1 cellular context compared by ENCODE assay signal in the genomic region with DNA sequence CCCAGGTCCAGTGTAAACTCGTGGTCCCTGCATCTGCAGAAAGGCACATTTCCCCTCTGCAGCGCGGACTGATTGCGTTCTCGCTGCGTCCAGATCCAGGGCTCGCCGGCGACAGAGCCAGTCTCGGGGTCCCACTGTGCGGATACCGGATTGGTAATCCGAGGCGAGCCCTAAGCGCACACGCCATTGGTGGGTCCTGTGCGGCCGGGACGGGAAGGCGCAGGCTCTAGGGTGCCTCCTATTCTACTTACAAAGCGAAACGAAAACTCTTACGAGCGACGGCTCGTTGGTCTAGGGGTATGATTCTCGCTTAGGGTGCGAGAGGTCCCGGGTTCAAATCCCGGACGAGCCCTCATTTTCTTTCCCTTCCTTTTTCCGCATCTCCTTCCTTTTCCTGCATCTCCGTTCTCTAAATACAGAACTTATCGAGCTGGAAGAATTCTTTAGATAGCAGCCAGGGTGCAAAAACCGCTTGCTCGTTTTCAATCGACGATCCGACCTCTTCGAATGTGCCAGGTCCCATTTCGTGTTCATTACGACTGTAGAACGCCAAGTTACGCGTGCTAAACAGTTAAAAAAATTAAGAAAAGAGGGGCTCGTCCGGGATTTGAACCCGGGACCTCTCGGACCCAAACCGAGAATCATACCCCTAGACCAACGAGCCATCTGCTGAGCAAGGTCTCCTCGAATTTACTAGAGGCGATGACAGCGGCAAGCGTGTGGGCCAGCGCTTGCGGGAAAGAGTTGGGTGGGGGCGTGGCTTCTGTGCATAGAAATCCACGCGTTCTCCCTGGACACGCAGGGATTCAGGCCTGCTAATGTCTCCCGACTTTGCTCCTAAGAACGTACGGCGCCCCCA.
TF ChIP-seq lines count a peak whose summit lies in the region.

No MANE protein-coding gene starts in this region.

TF ChIP-seq in K562, 482 proteins besides CTCF, POLR2A, EP300 and RAD21 (continued from another document and continues in another):
- TF ChIP-seq, protein P1, sequence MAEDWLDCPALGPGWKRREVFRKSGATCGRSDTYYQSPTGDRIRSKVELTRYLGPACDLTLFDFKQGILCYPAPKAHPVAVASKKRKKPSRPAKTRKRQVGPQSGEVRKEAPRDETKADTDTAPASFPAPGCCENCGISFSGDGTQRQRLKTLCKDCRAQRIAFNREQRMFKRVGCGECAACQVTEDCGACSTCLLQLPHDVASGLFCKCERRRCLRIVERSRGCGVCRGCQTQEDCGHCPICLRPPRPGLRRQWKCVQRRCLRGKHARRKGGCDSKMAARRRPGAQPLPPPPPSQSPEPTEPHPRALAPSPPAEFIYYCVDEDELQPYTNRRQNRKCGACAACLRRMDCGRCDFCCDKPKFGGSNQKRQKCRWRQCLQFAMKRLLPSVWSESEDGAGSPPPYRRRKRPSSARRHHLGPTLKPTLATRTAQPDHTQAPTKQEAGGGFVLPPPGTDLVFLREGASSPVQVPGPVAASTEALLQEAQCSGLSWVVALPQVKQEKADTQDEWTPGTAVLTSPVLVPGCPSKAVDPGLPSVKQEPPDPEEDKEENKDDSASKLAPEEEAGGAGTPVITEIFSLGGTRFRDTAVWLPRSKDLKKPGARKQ (CRISPR knock-in tag; IDR thresholded peaks at IDR 0.05) = no peak
- TF ChIP-seq ZNF253 (CRISPR knock-in tag; conservative IDR thresholded peaks at IDR 0.05) (no peak), HOXB6 (CRISPR knock-in tag; IDR thresholded peaks at IDR 0.05; ENCODE audit: borderline replicate concordance) (no peak), LCOR (CRISPR knock-in tag; IDR thresholded peaks at IDR 0.05) (peak; percentile 8; the same call in 1 of the 2 replicates), TEAD2 (tag; IDR thresholded peaks at IDR 0.05) (no peak), ELF1 (tag; IDR thresholded peaks at IDR 0.05) (peak; percentile 53), ZNF507 (tag; conservative IDR thresholded peaks at IDR 0.05) (no peak), MAFG (tag; conservative IDR thresholded peaks at IDR 0.05) (no peak), ARID1B (IDR thresholded peaks at IDR 0.05) (no peak; the same call in 1 of the 2 replicates), HDAC6 (IDR thresholded peaks at IDR 0.05; ENCODE audit: low read depth, low read length) (peak; percentile 97; the same call in 1 of the 2 replicates), ZC3H4 (CRISPR knock-in tag; IDR thresholded peaks at IDR 0.05; ENCODE audit: borderline replicate concordance) (no peak), SMARCB1 (IDR thresholded peaks at IDR 0.05; ENCODE audit: insufficient read length, low read depth) (no peak), SAP30 (IDR thresholded peaks at IDR 0.05; ENCODE audit: borderline replicate concordance, insufficient read depth, low read depth, low read length, poor library complexity, severe bottlenecking) (peak; percentile 17), GTF2E2 (tag; IDR thresholded peaks at IDR 0.05) (peak; percentile 77; the same call in 1 of the 2 replicates), TCF3 (CRISPR knock-in tag; IDR thresholded peaks at IDR 0.05) (peak; percentile 22; the same call in 1 of the 2 replicates), KAT2B (IDR thresholded peaks at IDR 0.05; ENCODE audit: low read depth, low read length) (no peak), RHOXF2B (CRISPR knock-in tag; conservative IDR thresholded peaks at IDR 0.05) (no peak), PPARD (CRISPR knock-in tag; IDR thresholded peaks at IDR 0.05) (no peak), TEAD4 (IDR thresholded peaks at IDR 0.05; ENCODE audit: low read length) (peak; percentile 81), TEAD4 (CRISPR knock-in tag; IDR thresholded peaks at IDR 0.05; ENCODE audit: borderline replicate concordance) (no peak), HNRNPH1 (optimal IDR thresholded peaks at IDR 0.05; ENCODE audit: low read depth, low read length) (no peak), XRCC3 (IDR thresholded peaks at IDR 0.05) (no peak), SMC3 (conservative IDR thresholded peaks at IDR 0.05; ENCODE audit: insufficient read depth, low read depth, low read length) (0 out of 2 replicates have a peak, but pooled peaks have one; percentile 2), ZNF57 (CRISPR knock-in tag; IDR thresholded peaks at IDR 0.05) (no peak), STAT5B (CRISPR knock-in tag; IDR thresholded peaks at IDR 0.05) (no peak), NCOA6 (IDR thresholded peaks at IDR 0.05) (no peak), SOX6 (IDR thresholded peaks at IDR 0.05) (no peak), MTF1 (CRISPR knock-in tag; IDR thresholded peaks at IDR 0.05; ENCODE audit: borderline replicate concordance) (no peak), ZBTB17 (CRISPR knock-in tag; IDR thresholded peaks at IDR 0.05) (peak; percentile 45; the same call in 1 of the 2 replicates), NR2C1 (IDR thresholded peaks at IDR 0.05) (no peak), NR2C1 (tag; IDR thresholded peaks at IDR 0.05) (0 out of 2 replicates have a peak, but pooled peaks have one; percentile 17), GABPB1 (CRISPR knock-in tag; IDR thresholded peaks at IDR 0.05) (0 out of 2 replicates have a peak, but pooled peaks have one; percentile 40), STAT5A (IDR thresholded peaks at IDR 0.05; ENCODE audit: borderline replicate concordance, low read length) (peak; percentile 27; the same call in 1 of the 2 replicates), GTF2A2 (tag; IDR thresholded peaks at IDR 0.05) (no peak), SMAD1 (IDR thresholded peaks at IDR 0.05; ENCODE audit: low read depth, low read length, partially characterized antibody) (peak; percentile 21), TGIF2 (CRISPR knock-in tag; IDR thresholded peaks at IDR 0.05) (no peak), SIN3B (IDR thresholded peaks at IDR 0.05; ENCODE audit: low read depth) (peak; percentile 48; the same call in 1 of the 2 replicates), FOS (IDR thresholded peaks at IDR 0.05; ENCODE audit: extremely low read depth, insufficient read length) (no peak), BRF1 (IDR thresholded peaks at IDR 0.05; ENCODE audit: borderline replicate concordance, extremely low read depth, insufficient read length) (peak; percentile 79), PHB (CRISPR knock-in tag; IDR thresholded peaks at IDR 0.05) (no peak), SMAD4 (CRISPR knock-in tag; conservative IDR thresholded peaks at IDR 0.05) (peak; percentile 35; the same call in 1 of the 2 replicates)
- TF ChIP-seq, protein P2, sequence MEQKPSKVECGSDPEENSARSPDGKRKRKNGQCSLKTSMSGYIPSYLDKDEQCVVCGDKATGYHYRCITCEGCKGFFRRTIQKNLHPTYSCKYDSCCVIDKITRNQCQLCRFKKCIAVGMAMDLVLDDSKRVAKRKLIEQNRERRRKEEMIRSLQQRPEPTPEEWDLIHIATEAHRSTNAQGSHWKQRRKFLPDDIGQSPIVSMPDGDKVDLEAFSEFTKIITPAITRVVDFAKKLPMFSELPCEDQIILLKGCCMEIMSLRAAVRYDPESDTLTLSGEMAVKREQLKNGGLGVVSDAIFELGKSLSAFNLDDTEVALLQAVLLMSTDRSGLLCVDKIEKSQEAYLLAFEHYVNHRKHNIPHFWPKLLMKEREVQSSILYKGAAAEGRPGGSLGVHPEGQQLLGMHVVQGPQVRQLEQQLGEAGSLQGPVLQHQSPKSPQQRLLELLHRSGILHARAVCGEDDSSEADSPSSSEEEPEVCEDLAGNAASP (IDR thresholded peaks at IDR 0.05) = no peak
- TF ChIP-seq, protein P3, sequence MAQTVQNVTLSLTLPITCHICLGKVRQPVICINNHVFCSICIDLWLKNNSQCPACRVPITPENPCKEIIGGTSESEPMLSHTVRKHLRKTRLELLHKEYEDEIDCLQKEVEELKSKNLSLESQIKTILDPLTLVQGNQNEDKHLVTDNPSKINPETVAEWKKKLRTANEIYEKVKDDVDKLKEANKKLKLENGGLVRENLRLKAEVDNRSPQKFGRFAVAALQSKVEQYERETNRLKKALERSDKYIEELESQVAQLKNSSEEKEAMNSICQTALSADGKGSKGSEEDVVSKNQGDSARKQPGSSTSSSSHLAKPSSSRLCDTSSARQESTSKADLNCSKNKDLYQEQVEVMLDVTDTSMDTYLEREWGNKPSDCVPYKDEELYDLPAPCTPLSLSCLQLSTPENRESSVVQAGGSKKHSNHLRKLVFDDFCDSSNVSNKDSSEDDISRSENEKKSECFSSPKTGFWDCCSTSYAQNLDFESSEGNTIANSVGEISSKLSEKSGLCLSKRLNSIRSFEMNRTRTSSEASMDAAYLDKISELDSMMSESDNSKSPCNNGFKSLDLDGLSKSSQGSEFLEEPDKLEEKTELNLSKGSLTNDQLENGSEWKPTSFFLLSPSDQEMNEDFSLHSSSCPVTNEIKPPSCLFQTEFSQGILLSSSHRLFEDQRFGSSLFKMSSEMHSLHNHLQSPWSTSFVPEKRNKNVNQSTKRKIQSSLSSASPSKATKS (CRISPR knock-in tag; IDR thresholded peaks at IDR 0.05) = no peak
- TF ChIP-seq, protein P4, sequence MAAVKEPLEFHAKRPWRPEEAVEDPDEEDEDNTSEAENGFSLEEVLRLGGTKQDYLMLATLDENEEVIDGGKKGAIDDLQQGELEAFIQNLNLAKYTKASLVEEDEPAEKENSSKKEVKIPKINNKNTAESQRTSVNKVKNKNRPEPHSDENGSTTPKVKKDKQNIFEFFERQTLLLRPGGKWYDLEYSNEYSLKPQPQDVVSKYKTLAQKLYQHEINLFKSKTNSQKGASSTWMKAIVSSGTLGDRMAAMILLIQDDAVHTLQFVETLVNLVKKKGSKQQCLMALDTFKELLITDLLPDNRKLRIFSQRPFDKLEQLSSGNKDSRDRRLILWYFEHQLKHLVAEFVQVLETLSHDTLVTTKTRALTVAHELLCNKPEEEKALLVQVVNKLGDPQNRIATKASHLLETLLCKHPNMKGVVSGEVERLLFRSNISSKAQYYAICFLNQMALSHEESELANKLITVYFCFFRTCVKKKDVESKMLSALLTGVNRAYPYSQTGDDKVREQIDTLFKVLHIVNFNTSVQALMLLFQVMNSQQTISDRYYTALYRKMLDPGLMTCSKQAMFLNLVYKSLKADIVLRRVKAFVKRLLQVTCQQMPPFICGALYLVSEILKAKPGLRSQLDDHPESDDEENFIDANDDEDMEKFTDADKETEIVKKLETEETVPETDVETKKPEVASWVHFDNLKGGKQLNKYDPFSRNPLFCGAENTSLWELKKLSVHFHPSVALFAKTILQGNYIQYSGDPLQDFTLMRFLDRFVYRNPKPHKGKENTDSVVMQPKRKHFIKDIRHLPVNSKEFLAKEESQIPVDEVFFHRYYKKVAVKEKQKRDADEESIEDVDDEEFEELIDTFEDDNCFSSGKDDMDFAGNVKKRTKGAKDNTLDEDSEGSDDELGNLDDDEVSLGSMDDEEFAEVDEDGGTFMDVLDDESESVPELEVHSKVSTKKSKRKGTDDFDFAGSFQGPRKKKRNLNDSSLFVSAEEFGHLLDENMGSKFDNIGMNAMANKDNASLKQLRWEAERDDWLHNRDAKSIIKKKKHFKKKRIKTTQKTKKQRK (IDR thresholded peaks at IDR 0.05; ENCODE audit: borderline replicate concordance, low read depth, low read length) = no peak
- TF ChIP-seq, protein P5, sequence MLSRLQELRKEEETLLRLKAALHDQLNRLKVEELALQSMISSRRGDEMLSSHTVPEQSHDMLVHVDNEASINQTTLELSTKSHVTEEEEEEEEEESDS (CRISPR knock-in tag; IDR thresholded peaks at IDR 0.05) = no peak
- TF ChIP-seq, protein P6, sequence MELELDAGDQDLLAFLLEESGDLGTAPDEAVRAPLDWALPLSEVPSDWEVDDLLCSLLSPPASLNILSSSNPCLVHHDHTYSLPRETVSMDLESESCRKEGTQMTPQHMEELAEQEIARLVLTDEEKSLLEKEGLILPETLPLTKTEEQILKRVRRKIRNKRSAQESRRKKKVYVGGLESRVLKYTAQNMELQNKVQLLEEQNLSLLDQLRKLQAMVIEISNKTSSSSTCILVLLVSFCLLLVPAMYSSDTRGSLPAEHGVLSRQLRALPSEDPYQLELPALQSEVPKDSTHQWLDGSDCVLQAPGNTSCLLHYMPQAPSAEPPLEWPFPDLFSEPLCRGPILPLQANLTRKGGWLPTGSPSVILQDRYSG (tag; conservative IDR thresholded peaks at IDR 0.05; ENCODE audit: low read depth) = no peak
- TF ChIP-seq, protein P7, sequence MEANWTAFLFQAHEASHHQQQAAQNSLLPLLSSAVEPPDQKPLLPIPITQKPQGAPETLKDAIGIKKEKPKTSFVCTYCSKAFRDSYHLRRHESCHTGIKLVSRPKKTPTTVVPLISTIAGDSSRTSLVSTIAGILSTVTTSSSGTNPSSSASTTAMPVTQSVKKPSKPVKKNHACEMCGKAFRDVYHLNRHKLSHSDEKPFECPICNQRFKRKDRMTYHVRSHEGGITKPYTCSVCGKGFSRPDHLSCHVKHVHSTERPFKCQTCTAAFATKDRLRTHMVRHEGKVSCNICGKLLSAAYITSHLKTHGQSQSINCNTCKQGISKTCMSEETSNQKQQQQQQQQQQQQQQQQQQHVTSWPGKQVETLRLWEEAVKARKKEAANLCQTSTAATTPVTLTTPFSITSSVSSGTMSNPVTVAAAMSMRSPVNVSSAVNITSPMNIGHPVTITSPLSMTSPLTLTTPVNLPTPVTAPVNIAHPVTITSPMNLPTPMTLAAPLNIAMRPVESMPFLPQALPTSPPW (CRISPR knock-in tag; IDR thresholded peaks at IDR 0.05) = no peak
- TF ChIP-seq, protein P8, sequence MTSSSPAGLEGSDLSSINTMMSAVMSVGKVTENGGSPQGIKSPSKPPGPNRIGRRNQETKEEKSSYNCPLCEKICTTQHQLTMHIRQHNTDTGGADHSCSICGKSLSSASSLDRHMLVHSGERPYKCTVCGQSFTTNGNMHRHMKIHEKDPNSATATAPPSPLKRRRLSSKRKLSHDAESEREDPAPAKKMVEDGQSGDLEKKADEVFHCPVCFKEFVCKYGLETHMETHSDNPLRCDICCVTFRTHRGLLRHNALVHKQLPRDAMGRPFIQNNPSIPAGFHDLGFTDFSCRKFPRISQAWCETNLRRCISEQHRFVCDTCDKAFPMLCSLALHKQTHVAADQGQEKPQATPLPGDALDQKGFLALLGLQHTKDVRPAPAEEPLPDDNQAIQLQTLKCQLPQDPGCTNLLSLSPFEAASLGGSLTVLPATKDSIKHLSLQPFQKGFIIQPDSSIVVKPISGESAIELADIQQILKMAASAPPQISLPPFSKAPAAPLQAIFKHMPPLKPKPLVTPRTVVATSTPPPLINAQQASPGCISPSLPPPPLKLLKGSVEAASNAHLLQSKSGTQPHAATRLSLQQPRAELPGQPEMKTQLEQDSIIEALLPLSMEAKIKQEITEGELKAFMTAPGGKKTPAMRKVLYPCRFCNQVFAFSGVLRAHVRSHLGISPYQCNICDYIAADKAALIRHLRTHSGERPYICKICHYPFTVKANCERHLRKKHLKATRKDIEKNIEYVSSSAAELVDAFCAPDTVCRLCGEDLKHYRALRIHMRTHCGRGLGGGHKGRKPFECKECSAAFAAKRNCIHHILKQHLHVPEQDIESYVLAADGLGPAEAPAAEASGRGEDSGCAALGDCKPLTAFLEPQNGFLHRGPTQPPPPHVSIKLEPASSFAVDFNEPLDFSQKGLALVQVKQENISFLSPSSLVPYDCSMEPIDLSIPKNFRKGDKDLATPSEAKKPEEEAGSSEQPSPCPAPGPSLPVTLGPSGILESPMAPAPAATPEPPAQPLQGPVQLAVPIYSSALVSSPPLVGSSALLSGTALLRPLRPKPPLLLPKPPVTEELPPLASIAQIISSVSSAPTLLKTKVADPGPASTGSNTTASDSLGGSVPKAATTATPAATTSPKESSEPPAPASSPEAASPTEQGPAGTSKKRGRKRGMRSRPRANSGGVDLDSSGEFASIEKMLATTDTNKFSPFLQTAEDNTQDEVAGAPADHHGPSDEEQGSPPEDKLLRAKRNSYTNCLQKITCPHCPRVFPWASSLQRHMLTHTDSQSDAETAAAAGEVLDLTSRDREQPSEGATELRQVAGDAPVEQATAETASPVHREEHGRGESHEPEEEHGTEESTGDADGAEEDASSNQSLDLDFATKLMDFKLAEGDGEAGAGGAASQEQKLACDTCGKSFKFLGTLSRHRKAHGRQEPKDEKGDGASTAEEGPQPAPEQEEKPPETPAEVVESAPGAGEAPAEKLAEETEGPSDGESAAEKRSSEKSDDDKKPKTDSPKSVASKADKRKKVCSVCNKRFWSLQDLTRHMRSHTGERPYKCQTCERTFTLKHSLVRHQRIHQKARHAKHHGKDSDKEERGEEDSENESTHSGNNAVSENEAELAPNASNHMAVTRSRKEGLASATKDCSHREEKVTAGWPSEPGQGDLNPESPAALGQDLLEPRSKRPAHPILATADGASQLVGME (CRISPR knock-in tag; IDR thresholded peaks at IDR 0.05) = no peak
